In the genomic region with DNA sequence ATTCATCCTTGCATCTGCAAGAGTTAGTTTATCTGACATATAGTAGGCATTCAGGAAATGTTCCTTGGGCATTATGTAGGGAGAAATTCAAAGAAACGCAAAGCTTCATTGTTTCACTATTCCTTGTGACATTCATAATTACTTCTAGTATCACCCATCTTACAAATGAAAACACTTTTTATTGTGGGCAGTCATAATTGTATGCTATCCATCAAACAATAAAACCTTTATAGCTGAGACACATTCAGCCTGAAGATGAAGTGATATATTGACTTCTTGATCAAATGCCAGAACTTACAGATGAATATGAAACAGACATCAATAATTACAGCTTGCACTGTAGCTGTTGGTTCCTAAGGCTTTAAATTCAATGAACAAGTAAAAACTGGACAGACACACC, we compare ENCODE assay signal across 14 cellular contexts. TPM values are rescaled to one million over a fixed set of nuclear protein-coding genes. Genes with fewer than 3 reads are reported as not detected.
A peak's percentile ranks its signal among the peaks of the same experiment; 100 is the strongest.
DNase-seq lines count a peak whose midpoint lies in the region; ATAC-seq and TF ChIP-seq lines count a peak whose summit lies in the region.
"Had no signal": no experiment of that assay in that cellular context is flagged by ENCODE, and none has a peak within 500 bp of the region (broad histone marks: within the 10 kb centered on the region; RNA-seq: fewer than 3 reads in every experiment).

No MANE protein-coding gene starts in this region.

- ATAC-seq in mucosa of descending colon (peak; percentile 55), GM18858 (IDR thresholded peaks at IDR 0.05; ENCODE audit: unreplicated experiment) (no peak)

- H3K9me3 Mint-ChIP-seq in activated CD4-positive, alpha-beta memory T cell treated with anti-CD3 and anti-CD28 coated beads for 36 hours: no peaks in the 10 kb centered on the region
- H3K9me3 Mint-ChIP-seq: CD4-positive, alpha-beta T cell had no signal

- no peak overlapping the region for H3K4me3 ChIP-seq in mucosa of descending colon

- no peak overlapping the region for H3K27ac Mint-ChIP-seq in activated CD4-positive, alpha-beta memory T cell treated with anti-CD3 and anti-CD28 coated beads for 36 hours
- H3K27ac Mint-ChIP-seq: B cell; CD4-positive, alpha-beta T cell had no signal

- no peak overlapping the region for H3K4me3 Mint-ChIP-seq in activated CD4-positive, alpha-beta memory T cell treated with anti-CD3 and anti-CD28 coated beads for 36 hours
- H3K4me3 Mint-ChIP-seq: B cell; CD4-positive, alpha-beta T cell had no signal

- H3K36me3 Mint-ChIP-seq in activated CD4-positive, alpha-beta memory T cell treated with anti-CD3 and anti-CD28 coated beads for 36 hours: peaks cover 17% of the 10 kb centered on the region

- CTCF ChIA-PET in activated CD4-positive, alpha-beta memory T cell treated with anti-CD3 and anti-CD28 coated beads for 36 hours (lab: Charles Lee): no interaction called here

- H3K4me1 Mint-ChIP-seq in activated CD4-positive, alpha-beta memory T cell treated with anti-CD3 and anti-CD28 coated beads for 36 hours (ENCODE audit: low read depth): no peaks in the 10 kb centered on the region
- H3K4me1 Mint-ChIP-seq: B cell had no signal

- H3K27me3 Mint-ChIP-seq in activated CD4-positive, alpha-beta memory T cell treated with anti-CD3 and anti-CD28 coated beads for 36 hours: no peaks in the 10 kb centered on the region
- H3K27me3 Mint-ChIP-seq: B cell; CD4-positive, alpha-beta T cell had no signal

- intact Hi-C loops in mucosa of descending colon (cut with DNase I, micrococcal nuclease): no loop called here
- intact Hi-C loops in activated CD4-positive, alpha-beta memory T cell treated with anti-CD3 and anti-CD28 coated beads for 36 hours (cut with micrococcal nuclease): no loop called here

- no peaks in the 10 kb centered on the region for H3K4me1 ChIP-seq in mucosa of descending colon (ENCODE audit: low read depth)

- H3K9me3 ChIP-seq in mucosa of descending colon: no peaks in the 10 kb centered on the region
- H3K9me3 ChIP-seq: Caco-2 had no signal

- POLR2A ChIA-PET in activated CD4-positive, alpha-beta memory T cell treated with anti-CD3 and anti-CD28 coated beads for 36 hours (lab: Charles Lee): no interaction called here

- DNase-seq in NCI-H748 treated with DMSO at 0.1 percent for 48 hours (lab: John Stamatoyannopoulos, UW): peak; percentile 10
- DNase-seq in NCI-H748 (lab: John Stamatoyannopoulos, UW; ENCODE audit: unreplicated experiment): no peak
- DNase-seq in COR-L47 (lab: John Stamatoyannopoulos, UW): peak; percentile 55
- DNase-seq in NCI-H1417 treated with DMSO at 0.1 percent for 48 hours (lab: John Stamatoyannopoulos, UW): peak; percentile 21
- DNase-seq in mucosa of descending colon: no peak
- no peak for DNase-seq in NCI-H345 (lab: John Stamatoyannopoulos, UW)
- no peak for DNase-seq in activated CD4-positive, alpha-beta memory T cell treated with anti-CD3 and anti-CD28 coated beads for 36 hours
- DNase-seq: Caco-2; CD4-positive, alpha-beta T cell; DND-41; GDM1; HCEC 1CT had no signal

- H3K36me3 ChIP-seq in mucosa of descending colon (ENCODE audit: low read depth): no peaks in the 10 kb centered on the region

- no peak for TF ChIP-seq CTCF in mucosa of descending colon (IDR thresholded peaks at IDR 0.05)

RNA-seq across cellular contexts. Expression of gene FAM204A, which starts 36.4 kb away (rescaled TPM):
- total RNA-seq in mucosa of descending colon: 10 to 100 TPM; 45.2 to 79.8 (median 51.1) TPM
- total RNA-seq in activated CD4-positive, alpha-beta memory T cell treated with anti-CD3 and anti-CD28 coated beads for 36 hours: 10 to 100 TPM; 63.5 to 64.8 TPM

Comparison
In these comparisons a context has a peak if more than half of its experiments do, and no peak if none do; other contexts are left out.
1. DNase-seq: peak in NCI-H748 treated with DMSO at 0.1 percent for 48 hours (single experiment), COR-L47 (single experiment) and NCI-H1417 treated with DMSO at 0.1 percent for 48 hours (single experiment); none in NCI-H748 (single experiment), mucosa of descending colon (0 of 3), NCI-H345 (single experiment) and activated CD4-positive, alpha-beta memory T cell treated with anti-CD3 and anti-CD28 coated beads for 36 hours (single experiment).